Comparison of ENCODE assay signal across 23 cellular contexts in genomic region chr11:19690885-19691284, GRCh38. TPM values are rescaled to one million over a fixed set of nuclear protein-coding genes. Genes with fewer than 3 reads are reported as not detected.
DNase-seq lines count a peak whose midpoint lies in the region; ATAC-seq and TF ChIP-seq lines count a peak whose summit lies in the region.
"Had no signal": no experiment of that assay in that cellular context is flagged by ENCODE, and none has a peak within 500 bp of the region (broad histone marks: within the 10 kb centered on the region; RNA-seq: fewer than 3 reads in every experiment).

No MANE protein-coding gene starts in this region.

- WGBS in esophagus squamous epithelium, 2 donors: 45 to 60% methylated on average over 2 of the region's 2 CpGs
- 46 to 60% (median 54%) methylated on average over 2 of the region's 2 CpGs for WGBS in psoas muscle, 3 donors

- H3K4me1 ChIP-seq in esophagus squamous epithelium (peaks cover 0 to 20% (median 4%) of the 10 kb centered on the region in 3 donors), psoas muscle (peaks cover 32% of the 10 kb centered on the region)
- H3K4me1 ChIP-seq: A549; BLaER1 treated with 17β-estradiol and CSF1 and Interleukin-3, amounts not matched to agents 10 nM and 100 nM; Caco-2 had no signal

- H3K36me3 ChIP-seq in esophagus squamous epithelium: no peaks in the 10 kb centered on the region
- no peaks in the 10 kb centered on the region for H3K36me3 ChIP-seq in psoas muscle (ENCODE audit: insufficient read depth in 1 of 2, low read depth in 1 of 2)
- H3K36me3 ChIP-seq: BLaER1 treated with 17β-estradiol and CSF1 and Interleukin-3, amounts not matched to agents 10 nM and 100 nM had no signal

- TF ChIP-seq CTCF in esophagus squamous epithelium (IDR thresholded peaks at IDR 0.05) (no peak), psoas muscle (IDR thresholded peaks at IDR 0.05) (no peak)

- DNase-seq in left ventricle myocardium superior (no peak), cardiac septum (ENCODE audit: low spot score) (no peak), esophagus squamous epithelium (lab: John Stamatoyannopoulos, UW) (no peak), psoas muscle (no peak), GM19238 (ENCODE audit: insufficient read length, low spot score) (no peak), D341Med (ENCODE audit: low spot score) (no peak)
- DNase-seq: AML-193; Caco-2; Calu3; CD4-positive, alpha-beta T cell; CD8-positive, alpha-beta T cell; DMS 273 treated with DMSO at 0.1 percent for 48 hours; DMS153; DMS53; DMS79; DND-41; EL; GF-D8 had no signal

- ATAC-seq in left ventricle myocardium superior (peak; percentile 20), psoas muscle (peak; percentile 20 to 68 (median 50)), GM21717 (IDR thresholded peaks at IDR 0.05; ENCODE audit: unreplicated experiment) (no peak)
- ATAC-seq: A549; CD8-positive, alpha-beta T cell had no signal

- intact Hi-C loops in left ventricle myocardium superior (cut with micrococcal nuclease): no loop called here
- intact Hi-C loops in cardiac septum (cut with DNase I): no loop called here
- intact Hi-C loops in esophagus squamous epithelium (cut with DNase I): no loop called here
- intact Hi-C loops in psoas muscle (cut with DNase I): no loop called here

- no peak overlapping the region for H3K4me3 ChIP-seq in esophagus squamous epithelium
- H3K4me3 ChIP-seq in psoas muscle: no peak overlapping the region
- H3K4me3 ChIP-seq: A549; BLaER1 treated with 17β-estradiol and CSF1 and Interleukin-3, amounts not matched to agents 10 nM and 100 nM had no signal

- H3K27ac ChIP-seq in esophagus squamous epithelium (peak overlapping the region in 3 of 4 donors; percentile 25 to 43 (median 42)), psoas muscle (no peak overlapping the region)
- H3K27ac ChIP-seq: 22Rv1; A549; BLaER1 treated with 17β-estradiol and CSF1 and Interleukin-3, amounts not matched to agents 10 nM and 100 nM; C4-2B had no signal

- H3K9me3 ChIP-seq in esophagus squamous epithelium (no peaks in the 10 kb centered on the region), psoas muscle (no peaks in the 10 kb centered on the region)
- H3K9me3 ChIP-seq: A549; BLaER1 treated with 17β-estradiol and CSF1 and Interleukin-3, amounts not matched to agents 10 nM and 100 nM; Caco-2 had no signal

- TF ChIP-seq POLR2A in esophagus squamous epithelium (IDR thresholded peaks at IDR 0.05): no peak

- no peaks in the 10 kb centered on the region for H3K27me3 ChIP-seq in esophagus squamous epithelium
- H3K27me3 ChIP-seq in psoas muscle (ENCODE audit: insufficient read depth in 3 of 3, low read length in 2 of 3): no peaks in the 10 kb centered on the region
- H3K27me3 ChIP-seq: BLaER1 treated with 17β-estradiol and CSF1 and Interleukin-3, amounts not matched to agents 10 nM and 100 nM had no signal

RNA-seq across cellular contexts. Expression of gene NAV2, which starts 21.8 kb away (rescaled TPM):
- total RNA-seq in left ventricle myocardium superior (8.8 TPM), cardiac septum (50.8 TPM), esophagus squamous epithelium (10 to 100 TPM in 3 of 4 donors, 1 to 10 TPM in 1; 4.9 to 19.1 (median 14.6) TPM), psoas muscle (10 to 100 TPM in 1 of 4 donors, 1 to 10 TPM in 3; 2.1 to 21.8 (median 4.4) TPM)
- 1 to 10 TPM in 1 of 3 donors, under 1 TPM in 2; 0.68 to 4.4 (median 0.86) TPM for polyA plus RNA-seq in psoas muscle
